Comparison of ENCODE assay signal across 8 cellular contexts in genomic region chr11:59550368-59550841, GRCh38. TPM values are rescaled to one million over a fixed set of nuclear protein-coding genes. Genes with fewer than 3 reads are reported as not detected.
DNase-seq lines count a peak whose midpoint lies in the region; ATAC-seq, FAIRE-seq and TF ChIP-seq lines count a peak whose summit lies in the region.

No MANE protein-coding gene starts in this region.

- no peaks in the 10 kb centered on the region for H3K9me3 Mint-ChIP-seq in WTC11

- H3K4me1 Mint-ChIP-seq in WTC11, result peaks cover 20% of the 10 kb centered on the region

- CTCF ChIA-PET in AG04449 (lab: Yijun Ruan, JAX), result interaction anchor here (1.3 to 4.0 kb wide), 5 partner anchors 10 to 130 kb away, joined by 3 to 38 read pairs (median 5); partner anchors contain the start of gene PATL1
- CTCF ChIA-PET in WTC11 (lab: Charles Lee), result interaction anchor here (0.6 to 2.8 kb wide), 5 partner anchors 8 to 1879 kb away, joined by 3 to 28 read pairs (median 4); no protein-coding TSS in a partner anchor

- no peaks in the 10 kb centered on the region for H3K36me3 ChIP-seq in keratinocyte (ENCODE audit: control insufficient read depth in 2 of 2, extremely low read depth in 1 of 2, insufficient read depth in 2 of 2, low read length in 2 of 2)

- peaks cover 7% of the 10 kb centered on the region for H3K27me3 Mint-ChIP-seq in WTC11 (ENCODE audit: low read depth)

- no peaks in the 10 kb centered on the region for H3K9me3 ChIP-seq in keratinocyte (ENCODE audit: control insufficient read depth, low read depth, low read length)

- DNase-seq in AG04449 (ENCODE audit: low read depth, low spot score), result peak; percentile 82
- peak; percentile 95 for DNase-seq in NCI-H2227 (lab: John Stamatoyannopoulos, UW; ENCODE audit: unreplicated experiment)
- DNase-seq in WTC11 (ENCODE audit: low spot score), result peak; percentile 94
- peak in 59 of 61 donors; percentile 13 to 93 (median 74) for DNase-seq in caudate nucleus (lab: John Stamatoyannopoulos, UW)
- no peak for DNase-seq in keratinocyte (ENCODE audit: low read depth, low spot score)
- peak; percentile 86 to 95 (median 92) for DNase-seq in stimulated activated CD4-positive, alpha-beta T cell treated with anti-CD3 and anti-CD28 coated beads, Interleukin-12 subunit alpha, Interleukin-12 subunit beta, amount 100 ng/mL, for 48 hours (ENCODE audit: low read depth in 2 of 3, low spot score in 1 of 3)

- peaks cover 9% of the 10 kb centered on the region for H3K4me1 ChIP-seq in keratinocyte (ENCODE audit: control insufficient read depth, extremely low read depth, insufficient read depth, low read length)

- no peak for FAIRE-seq in keratinocyte (lab: Jason Lieb, UNC)

- H3K4me2 ChIP-seq in keratinocyte (ENCODE audit: control insufficient read depth, extremely low read depth, insufficient read depth, low read depth, low read length), result peak overlapping the region; percentile 92

- peak; percentile 71 for TF ChIP-seq CTCF in AG04449 (IDR thresholded peaks at IDR 0.05; ENCODE audit: insufficient read depth, low read length, missing control alignments)
- no peak for TF ChIP-seq CTCF in WTC11 (IDR thresholded peaks at IDR 0.05)
- peak; percentile 26 to 60 (median 33) for TF ChIP-seq CTCF in keratinocyte (optimal IDR thresholded peaks at IDR 0.05 in 1 of 3, IDR thresholded peaks at IDR 0.05 in 1 of 3, conservative IDR thresholded peaks at IDR 0.05 in 1 of 3; ENCODE audit: extremely low read depth in 1 of 3, insufficient read depth in 2 of 3, low read length in 3 of 3)

- POLR2A ChIA-PET in AG04449 (lab: Yijun Ruan, JAX) (interaction anchor here (0.7 to 1.5 kb wide), 3 partner anchors 8 to 23 kb away, joined by 3 to 4 read pairs (median 4); no protein-coding TSS in a partner anchor), WTC11 (lab: Charles Lee) (interaction anchor here (1.4 kb wide), 1 partner anchor 65 kb away, joined by 4 read pairs; the partner anchor contains the start of gene OSBP)

- peak overlapping the region; percentile 86 for H3K4me3 Mint-ChIP-seq in WTC11

- H3K4me3 ChIP-seq in AG04449 (ENCODE audit: low read depth, low read length) (peak overlapping the region; percentile 71), keratinocyte (ENCODE audit: control insufficient read depth in 2 of 3, extremely low read depth in 1 of 3, insufficient read depth in 2 of 3, low read depth in 1 of 3, low read length in 3 of 3) (peak overlapping the region; percentile 43 to 88 (median 69))

- H2AFZ ChIP-seq in keratinocyte (ENCODE audit: control insufficient read depth, low read length), result peak overlapping the region; percentile 60

- no peaks in the 10 kb centered on the region for H3K27me3 ChIP-seq in keratinocyte (ENCODE audit: control insufficient read depth, extremely low read depth, insufficient read depth, low read length)

- dilution Hi-C loops in keratinocyte (cut with MboI; ENCODE audit: extremely low pct_ligation_motif_present, low sequenced_read_pairs), result no loop called here

- H3K27ac ChIP-seq in caudate nucleus (ENCODE audit: low read depth, low read length) (peak overlapping the region; percentile 83), keratinocyte (ENCODE audit: control insufficient read depth, insufficient read depth, low read length) (peak overlapping the region; percentile 92)

- no peaks in the 10 kb centered on the region for H3K79me2 ChIP-seq in keratinocyte (ENCODE audit: control insufficient read depth, insufficient read depth, low read length)

- H4K20me1 ChIP-seq in keratinocyte (ENCODE audit: control insufficient read depth, extremely low read depth, insufficient read depth, low read length), result no peaks in the 10 kb centered on the region

- peak overlapping the region; percentile 89 for H3K27ac Mint-ChIP-seq in WTC11

- H3K36me3 Mint-ChIP-seq in WTC11, result no peaks in the 10 kb centered on the region

- peak overlapping the region; percentile 84 for H3K9ac ChIP-seq in keratinocyte (ENCODE audit: control insufficient read depth, extremely low read depth, insufficient read depth, low read length)

- ATAC-seq in GM18870 (IDR thresholded peaks at IDR 0.05; ENCODE audit: unreplicated experiment), result peak; percentile 81
- peak; percentile 89 for ATAC-seq in HG03139 (IDR thresholded peaks at IDR 0.05; ENCODE audit: unreplicated experiment)
- peak; percentile 90 for ATAC-seq in WTC11

- H3K9me1 ChIP-seq in keratinocyte (ENCODE audit: control insufficient read depth, extremely low read depth, insufficient read depth, low read length), result no peaks in the 10 kb centered on the region

TF ChIP-seq in WTC11, 78 proteins besides CTCF, POLR2A, EP300 and RAD21 (continues in another document):
- 0 out of 2 replicates have a peak, but pooled peaks have one; percentile 45 for TF ChIP-seq SP1 (CRISPR knock-in tag; conservative IDR thresholded peaks at IDR 0.05)
- no peak for TF ChIP-seq GABPB1 (CRISPR knock-in tag; IDR thresholded peaks at IDR 0.05)
- TF ChIP-seq, protein P1, sequence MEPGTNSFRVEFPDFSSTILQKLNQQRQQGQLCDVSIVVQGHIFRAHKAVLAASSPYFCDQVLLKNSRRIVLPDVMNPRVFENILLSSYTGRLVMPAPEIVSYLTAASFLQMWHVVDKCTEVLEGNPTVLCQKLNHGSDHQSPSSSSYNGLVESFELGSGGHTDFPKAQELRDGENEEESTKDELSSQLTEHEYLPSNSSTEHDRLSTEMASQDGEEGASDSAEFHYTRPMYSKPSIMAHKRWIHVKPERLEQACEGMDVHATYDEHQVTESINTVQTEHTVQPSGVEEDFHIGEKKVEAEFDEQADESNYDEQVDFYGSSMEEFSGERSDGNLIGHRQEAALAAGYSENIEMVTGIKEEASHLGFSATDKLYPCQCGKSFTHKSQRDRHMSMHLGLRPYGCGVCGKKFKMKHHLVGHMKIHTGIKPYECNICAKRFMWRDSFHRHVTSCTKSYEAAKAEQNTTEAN (CRISPR knock-in tag; IDR thresholded peaks at IDR 0.05), result 0 out of 2 replicates have a peak, but pooled peaks have one; percentile 42
- TF ChIP-seq ZNF416 (CRISPR knock-in tag; IDR thresholded peaks at IDR 0.05), result peak; percentile 78; the same call in 1 of the 2 replicates
- TF ChIP-seq EMX1 (CRISPR knock-in tag; IDR thresholded peaks at IDR 0.05), result 0 out of 2 replicates have a peak, but pooled peaks have one; percentile 44
- TF ChIP-seq, protein P2, sequence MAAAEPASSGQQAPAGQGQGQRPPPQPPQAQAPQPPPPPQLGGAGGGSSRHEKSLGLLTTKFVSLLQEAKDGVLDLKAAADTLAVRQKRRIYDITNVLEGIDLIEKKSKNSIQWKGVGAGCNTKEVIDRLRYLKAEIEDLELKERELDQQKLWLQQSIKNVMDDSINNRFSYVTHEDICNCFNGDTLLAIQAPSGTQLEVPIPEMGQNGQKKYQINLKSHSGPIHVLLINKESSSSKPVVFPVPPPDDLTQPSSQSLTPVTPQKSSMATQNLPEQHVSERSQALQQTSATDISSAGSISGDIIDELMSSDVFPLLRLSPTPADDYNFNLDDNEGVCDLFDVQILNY (CRISPR knock-in tag; IDR thresholded peaks at IDR 0.05), result peak; percentile 66; the same call in 1 of the 2 replicates
- no peak for TF ChIP-seq FOXP1 (CRISPR knock-in tag; IDR thresholded peaks at IDR 0.05; ENCODE audit: borderline replicate concordance)
- 0 out of 2 replicates have a peak, but pooled peaks have one; percentile 4 for TF ChIP-seq ZNF121 (CRISPR knock-in tag; IDR thresholded peaks at IDR 0.05)
- peak; percentile 46; the same call in 1 of the 2 replicates for TF ChIP-seq TEAD1 (CRISPR knock-in tag; IDR thresholded peaks at IDR 0.05)
- no peak for TF ChIP-seq ZNF317 (CRISPR knock-in tag; IDR thresholded peaks at IDR 0.05; ENCODE audit: borderline replicate concordance, low read depth)
- TF ChIP-seq ETV6 (CRISPR knock-in tag; IDR thresholded peaks at IDR 0.05), result peak; percentile 69
- TF ChIP-seq, protein P3, sequence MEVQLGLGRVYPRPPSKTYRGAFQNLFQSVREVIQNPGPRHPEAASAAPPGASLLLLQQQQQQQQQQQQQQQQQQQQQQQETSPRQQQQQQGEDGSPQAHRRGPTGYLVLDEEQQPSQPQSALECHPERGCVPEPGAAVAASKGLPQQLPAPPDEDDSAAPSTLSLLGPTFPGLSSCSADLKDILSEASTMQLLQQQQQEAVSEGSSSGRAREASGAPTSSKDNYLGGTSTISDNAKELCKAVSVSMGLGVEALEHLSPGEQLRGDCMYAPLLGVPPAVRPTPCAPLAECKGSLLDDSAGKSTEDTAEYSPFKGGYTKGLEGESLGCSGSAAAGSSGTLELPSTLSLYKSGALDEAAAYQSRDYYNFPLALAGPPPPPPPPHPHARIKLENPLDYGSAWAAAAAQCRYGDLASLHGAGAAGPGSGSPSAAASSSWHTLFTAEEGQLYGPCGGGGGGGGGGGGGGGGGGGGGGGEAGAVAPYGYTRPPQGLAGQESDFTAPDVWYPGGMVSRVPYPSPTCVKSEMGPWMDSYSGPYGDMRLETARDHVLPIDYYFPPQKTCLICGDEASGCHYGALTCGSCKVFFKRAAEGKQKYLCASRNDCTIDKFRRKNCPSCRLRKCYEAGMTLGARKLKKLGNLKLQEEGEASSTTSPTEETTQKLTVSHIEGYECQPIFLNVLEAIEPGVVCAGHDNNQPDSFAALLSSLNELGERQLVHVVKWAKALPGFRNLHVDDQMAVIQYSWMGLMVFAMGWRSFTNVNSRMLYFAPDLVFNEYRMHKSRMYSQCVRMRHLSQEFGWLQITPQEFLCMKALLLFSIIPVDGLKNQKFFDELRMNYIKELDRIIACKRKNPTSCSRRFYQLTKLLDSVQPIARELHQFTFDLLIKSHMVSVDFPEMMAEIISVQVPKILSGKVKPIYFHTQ (CRISPR knock-in tag; IDR thresholded peaks at IDR 0.05), result peak; percentile 80; the same call in 1 of the 2 replicates

RNA-seq across cellular contexts. Expression of gene OR4D9, which starts 39.1 kb away (rescaled TPM):
- total RNA-seq in WTC11 (2021), result not detected in 3 replicates
- not detected in 3 replicates for polyA plus RNA-seq in keratinocyte
- polyA plus RNA-seq in keratinocyte (2011; ENCODE audit: low read depth), result not detected
- not detected in 2 replicates for polyA plus RNA-seq in keratinocyte (2011; cell fraction: cytosol; rRNA removed)
- polyA plus RNA-seq in keratinocyte (2011; cell fraction: nucleus; rRNA removed), result not detected in 2 replicates
- not detected in 2 replicates for polyA plus RNA-seq in keratinocyte (2012; ENCODE audit: low replicate concordance)
- not detected in 3 replicates for polyA minus RNA-seq in keratinocyte
- not detected for polyA minus RNA-seq in keratinocyte (2011; cell fraction: cytosol; rRNA and poly(A)+ RNA removed)
- polyA minus RNA-seq in keratinocyte (2011; cell fraction: nucleus; rRNA and poly(A)+ RNA removed), result not detected in 2 replicates

RNA-seq across cellular contexts. Expression of gene OR4D11, which starts 47.0 kb away (rescaled TPM):
- not detected in 3 replicates for total RNA-seq in WTC11 (2021)
- polyA plus RNA-seq in keratinocyte, result not detected in 3 replicates
- not detected for polyA plus RNA-seq in keratinocyte (2011; ENCODE audit: low read depth)
- polyA plus RNA-seq in keratinocyte (2011; cell fraction: cytosol; rRNA removed), result not detected in 2 replicates
- polyA plus RNA-seq in keratinocyte (2011; cell fraction: nucleus; rRNA removed), result not detected in 2 replicates
- not detected in 2 replicates for polyA plus RNA-seq in keratinocyte (2012; ENCODE audit: low replicate concordance)
- polyA minus RNA-seq in keratinocyte, result not detected in 3 replicates
- not detected for polyA minus RNA-seq in keratinocyte (2011; cell fraction: cytosol; rRNA and poly(A)+ RNA removed)
- not detected in 2 replicates for polyA minus RNA-seq in keratinocyte (2011; cell fraction: nucleus; rRNA and poly(A)+ RNA removed)
